9 cellular contexts compared by ENCODE assay signal in genomic region chrX:65674351-65674893, GRCh38. TPM values are rescaled to one million over a fixed set of nuclear protein-coding genes. Genes with fewer than 3 reads are reported as not detected.
DNase-seq lines count a peak whose midpoint lies in the region; ATAC-seq and TF ChIP-seq lines count a peak whose summit lies in the region.
"Had no signal": no experiment of that assay in that cellular context is flagged by ENCODE, and none has a peak within 500 bp of the region (broad histone marks: within the 10 kb centered on the region; RNA-seq: fewer than 3 reads in every experiment).

No MANE protein-coding gene starts in this region.

- TF ChIP-seq CTCF in thoracic aorta (IDR thresholded peaks at IDR 0.05) (no peak), mesothelial cell of epicardium (IDR thresholded peaks at IDR 0.05; ENCODE audit: unreplicated experiment) (no peak)

- ATAC-seq in thoracic aorta (ENCODE audit: insufficient number of reproducible peaks, low FRiP score, low read depth) (peak; percentile 44), GM19455 (IDR thresholded peaks at IDR 0.05; ENCODE audit: unreplicated experiment) (no peak)

- H3K4me3 ChIP-seq in adipocyte (ENCODE audit: low read length): peak overlapping the region; percentile 35
- H3K4me3 ChIP-seq in thoracic aorta: peak overlapping the region; percentile 62

- H3K36me3 ChIP-seq in adipocyte (ENCODE audit: control insufficient read depth, insufficient read depth, low read length, severe bottlenecking) (peaks cover 4% of the 10 kb centered on the region), thoracic aorta (no peaks in the 10 kb centered on the region)

- H3K27ac Mint-ChIP-seq in activated CD4-positive, alpha-beta T cell treated with anti-CD3 and anti-CD28 coated beads, Interleukin-2, amount 10 ng/mL, durations not matched to agents 7 days and 5 days: peak overlapping the region; percentile 81
- H3K27ac Mint-ChIP-seq in mesothelial cell of epicardium: no peak overlapping the region

- H3K27me3 ChIP-seq in adipocyte (replicated peaks; ENCODE audit: control insufficient read depth, insufficient read depth, low read length): peaks cover 3% of the 10 kb centered on the region
- H3K27me3 ChIP-seq in thoracic aorta (replicated peaks; ENCODE audit: insufficient read depth): no peaks in the 10 kb centered on the region

- peak overlapping the region; percentile 50 to 92 for H3K27ac ChIP-seq in thoracic aorta

- CTCF ChIA-PET in activated CD4-positive, alpha-beta T cell treated with anti-CD3 and anti-CD28 coated beads, Interleukin-2, amount 10 ng/mL, durations not matched to agents 7 days and 5 days (lab: Charles Lee): interaction anchor here (0.9 to 6.4 kb wide), 5 partner anchors 13 to 34 kb away, joined by 3 to 58 read pairs (median 5); no protein-coding TSS in a partner anchor
- CTCF ChIA-PET in HEK293T (lab: Yijun Ruan, JAX): no interaction called here

- peak overlapping the region; percentile 34 for H3K9ac ChIP-seq in adipocyte (ENCODE audit: low read length)

- no peaks in the 10 kb centered on the region for H3K9me3 ChIP-seq in adipocyte (ENCODE audit: control insufficient read depth, low read length)
- no peaks in the 10 kb centered on the region for H3K9me3 ChIP-seq in thoracic aorta

- H3K27me3 Mint-ChIP-seq in activated CD4-positive, alpha-beta T cell treated with anti-CD3 and anti-CD28 coated beads, Interleukin-2, amount 10 ng/mL, durations not matched to agents 7 days and 5 days: no peaks in the 10 kb centered on the region
- H3K27me3 Mint-ChIP-seq in mesothelial cell of epicardium (ENCODE audit: low read depth): no peaks in the 10 kb centered on the region

- peak; percentile 37 for DNase-seq in activated CD4-positive, alpha-beta T cell treated with anti-CD3 and anti-CD28 coated beads, Interleukin-2, amount 10 ng/mL, durations not matched to agents 7 days and 5 days
- DNase-seq in activated CD4-positive, alpha-beta T cell treated with anti-CD3 and anti-CD28 coated beads, Interleukin-2, amount 50 U/mL, for 1 hour: no peak
- DNase-seq in adipocyte (ENCODE audit: low read depth) (no peak), kidney tubule cell (ENCODE audit: low spot score) (peak; percentile 26), thoracic aorta (ENCODE audit: low spot score) (no peak), mesothelial cell of epicardium (ENCODE audit: low spot score in 2 of 2, unreplicated experiment in 2 of 2) (no peak), HEK293T (ENCODE audit: extremely low spot score) (no peak)
- DNase-seq: NCI-H1436 treated with DMSO at 0.1 percent for 48 hours had no signal

- peak overlapping the region; percentile 93 for H3K4me3 Mint-ChIP-seq in activated CD4-positive, alpha-beta T cell treated with anti-CD3 and anti-CD28 coated beads, Interleukin-2, amount 10 ng/mL, durations not matched to agents 7 days and 5 days
- no peak overlapping the region for H3K4me3 Mint-ChIP-seq in mesothelial cell of epicardium

- POLR2A ChIA-PET in activated CD4-positive, alpha-beta T cell treated with anti-CD3 and anti-CD28 coated beads, Interleukin-2, amount 10 ng/mL, durations not matched to agents 7 days and 5 days (lab: Charles Lee): no interaction called here
- POLR2A ChIA-PET in HEK293T (lab: Yijun Ruan, JAX): no interaction called here

- peaks cover 74% of the 10 kb centered on the region for H3K4me1 Mint-ChIP-seq in activated CD4-positive, alpha-beta T cell treated with anti-CD3 and anti-CD28 coated beads, Interleukin-2, amount 10 ng/mL, durations not matched to agents 7 days and 5 days
- peaks cover 9% of the 10 kb centered on the region for H3K4me1 Mint-ChIP-seq in mesothelial cell of epicardium

- peaks cover 71% of the 10 kb centered on the region for H3K36me3 Mint-ChIP-seq in activated CD4-positive, alpha-beta T cell treated with anti-CD3 and anti-CD28 coated beads, Interleukin-2, amount 10 ng/mL, durations not matched to agents 7 days and 5 days (ENCODE audit: low read depth)
- peaks cover 1% of the 10 kb centered on the region for H3K36me3 Mint-ChIP-seq in mesothelial cell of epicardium

- H3K9me3 Mint-ChIP-seq in activated CD4-positive, alpha-beta T cell treated with anti-CD3 and anti-CD28 coated beads, Interleukin-2, amount 10 ng/mL, durations not matched to agents 7 days and 5 days: no peaks in the 10 kb centered on the region
- H3K9me3 Mint-ChIP-seq in mesothelial cell of epicardium: peaks cover 26% of the 10 kb centered on the region

- H3K4me1 ChIP-seq in adipocyte (ENCODE audit: control insufficient read depth, insufficient read depth, low read length): peaks cover 72% of the 10 kb centered on the region
- H3K4me1 ChIP-seq in thoracic aorta (ENCODE audit: control insufficient read depth in 1 of 2, low read depth in 2 of 2): peaks cover 50 to 82% of the 10 kb centered on the region in 2 donors

TF ChIP-seq in HEK293T, 16 proteins besides CTCF, POLR2A, EP300 and RAD21:
- TF ChIP-seq NFRKB (IDR thresholded peaks at IDR 0.05) (no peak), SUZ12 (IDR thresholded peaks at IDR 0.05) (no peak), L3MBTL2 (conservative IDR thresholded peaks at IDR 0.05) (no peak), ELF4 (IDR thresholded peaks at IDR 0.05) (no peak), PKNOX1 (IDR thresholded peaks at IDR 0.05) (no peak), FOXK2 (IDR thresholded peaks at IDR 0.05) (no peak), TARDBP (IDR thresholded peaks at IDR 0.05) (no peak), LEF1 (IDR thresholded peaks at IDR 0.05; ENCODE audit: borderline replicate concordance) (no peak)
TF ChIP-seq in HEK293T: peak in this region for 0.

RNA-seq across cellular contexts. Expression of gene MSN, which starts 7.0 kb away (rescaled TPM):
- 100 to 1,000 TPM; 617 to 728 TPM for total RNA-seq in activated CD4-positive, alpha-beta T cell treated with anti-CD3 and anti-CD28 coated beads, Interleukin-2, amount 10 ng/mL, durations not matched to agents 7 days and 5 days
- total RNA-seq in thoracic aorta (100 to 1,000 TPM; 365 to 428 TPM), mesothelial cell of epicardium (87.8 to 91.2 TPM (median 88.4 TPM) in 3 replicates)

Comparison
In these comparisons a context has a peak if more than half of its experiments do, and no peak if none do; other contexts are left out.
1. DNase-seq: peak in activated CD4-positive, alpha-beta T cell treated with anti-CD3 and anti-CD28 coated beads, Interleukin-2, amount 10 ng/mL, durations not matched to agents 7 days and 5 days (single experiment) and kidney tubule cell (single experiment); none in activated CD4-positive, alpha-beta T cell treated with anti-CD3 and anti-CD28 coated beads, Interleukin-2, amount 50 U/mL, for 1 hour (single experiment), adipocyte (single experiment), thoracic aorta (single experiment), mesothelial cell of epicardium (0 of 2) and HEK293T (single experiment).